ENCODE assay signal across 15 cellular contexts in the genomic region with DNA sequence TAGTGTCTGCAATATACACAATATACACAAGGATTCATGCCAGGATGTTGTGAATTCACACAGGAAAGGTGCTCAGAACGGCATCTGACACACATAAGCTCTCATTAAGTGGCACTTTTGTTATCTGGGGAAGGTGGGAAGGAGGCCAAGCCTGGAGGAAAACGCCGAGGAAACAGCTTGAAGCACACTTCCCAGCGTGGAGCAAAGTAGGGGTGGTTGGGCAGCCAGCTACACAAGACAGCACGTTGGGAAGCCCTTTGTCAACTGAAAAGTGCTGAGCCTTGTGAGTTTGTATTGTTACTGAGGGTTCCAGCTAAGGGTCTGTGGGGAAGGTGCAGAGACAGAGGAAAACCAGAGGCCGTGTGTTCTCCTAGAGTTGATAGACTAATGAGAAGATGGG.
"Had no signal": no experiment of that assay in that cellular context is flagged by ENCODE, and none has a peak within 500 bp of the region (broad histone marks: within the 10 kb centered on the region; RNA-seq: fewer than 3 reads in every experiment).

No MANE protein-coding gene starts in this region.

- H3K27me3 ChIP-seq: tibial artery had no signal

- FAIRE-seq: TTC549 had no signal

- ATAC-seq: activated T-helper 17 cell treated with anti-CD3 and anti-CD28 coated beads, Interleukin-2, amount 50 U/mL, for 72 hours; effector memory CD8-positive, alpha-beta T cell; esophagus mucosa; left colon had no signal

- DNase-seq: activated CD4-positive, alpha-beta T cell treated with anti-CD3 and anti-CD28 coated beads, Interleukin-2, amount 10 ng/mL, durations not matched to agents 7 days and 5 days; activated CD4-positive, CD25-positive, alpha-beta regulatory T cell; activated naive CD4-positive, alpha-beta T cell treated with anti-CD3 and anti-CD28 coated beads for 36 hours; activated T-cell treated with anti-CD3 and anti-CD28 coated beads for 4 hours; central memory CD4-positive, alpha-beta T cell; effector memory CD8-positive, alpha-beta T cell; glutamatergic neuron; left colon; mesenchymal stem cell; stimulated activated CD4-positive, alpha-beta T cell treated with anti-CD3 and anti-CD28 coated beads, Interleukin-4, amount 100 ng/mL, for 4 hours; T-helper 2 cell; tibial artery had no signal

- H3K27ac ChIP-seq: tibial artery had no signal

- H3K4me3 ChIP-seq: tibial artery had no signal

- H3K9me3 ChIP-seq: tibial artery had no signal
